ENCODE assay signal across 8 cellular contexts in the genomic region with DNA sequence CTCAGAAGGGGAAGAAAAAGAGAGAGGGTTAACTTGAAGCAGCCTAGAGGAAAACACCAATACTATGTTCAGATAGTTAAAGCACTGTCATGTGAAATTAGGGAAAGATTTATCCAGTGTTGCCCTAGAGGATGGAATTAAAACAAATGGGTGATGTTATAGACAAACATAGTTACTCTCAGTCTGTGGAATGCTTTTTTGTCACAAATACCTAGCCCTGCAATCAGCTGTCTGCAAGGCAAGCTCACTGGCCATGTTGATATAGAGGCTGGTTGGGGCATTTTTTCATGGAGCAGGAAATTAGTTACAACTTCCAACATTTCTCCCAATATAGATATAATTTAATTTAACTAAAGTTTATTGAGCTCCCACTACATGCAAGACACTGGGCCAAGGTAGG.
"Had no signal": no experiment of that assay in that cellular context is flagged by ENCODE, and none has a peak within 500 bp of the region (broad histone marks: within the 10 kb centered on the region; RNA-seq: fewer than 3 reads in every experiment).

No MANE protein-coding gene starts in this region.

- ATAC-seq: GM23338, HCT116 had no signal

- H3K9ac ChIP-seq: GM23248 had no signal

- H3K4me1 ChIP-seq: HAP-1 had no signal

- H3K27ac ChIP-seq: GM23248 had no signal

- H2AFZ ChIP-seq: GM23248, GM23338 had no signal

- H3K36me3 ChIP-seq: HAP-1 had no signal

- H3K4me3 Mint-ChIP-seq: GM23338, H9 had no signal

- H3K4me2 ChIP-seq: GM23338 had no signal

- DNase-seq: GM23248, GOT3, H7, H9, HCEC 1CT had no signal

- H3K9me3 ChIP-seq: HAP-1 had no signal

- H3K9me3 Mint-ChIP-seq: GM23338, H9 had no signal

- H3K27ac Mint-ChIP-seq: GM23338, H9 had no signal

- H3K4me3 ChIP-seq: GM23248, GM23338, HAP-1 had no signal
